In the genomic region with DNA sequence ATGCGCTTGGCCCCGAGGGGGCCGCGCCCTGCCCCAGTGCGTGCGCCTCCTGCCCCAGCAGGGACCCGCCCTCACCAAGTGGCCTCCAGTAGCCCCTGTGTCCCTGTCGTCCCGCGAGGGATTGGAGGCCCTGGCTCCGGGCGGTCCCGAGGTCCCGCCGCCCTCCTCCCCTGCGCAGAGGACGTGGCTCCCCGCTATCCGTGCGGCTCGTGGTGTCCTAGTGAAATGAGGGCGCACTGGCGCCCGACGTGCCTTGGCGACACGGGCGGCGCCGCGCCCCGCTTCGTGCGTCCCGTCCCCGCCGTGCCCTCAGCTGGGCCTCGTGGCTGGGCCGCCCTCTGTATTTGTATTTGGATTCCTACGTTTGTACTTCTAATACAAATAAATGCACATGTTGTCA, we compare ENCODE assay signal across 32 cellular contexts.
"Had no signal": no experiment of that assay in that cellular context is flagged by ENCODE, and none has a peak within 500 bp of the region (broad histone marks: within the 10 kb centered on the region; RNA-seq: fewer than 3 reads in every experiment).

No MANE protein-coding gene starts in this region.

- H3K27me3 Mint-ChIP-seq: activated B cell treated with CpG ODN at 0.5 μM for 24 hours; activated CD4-positive, alpha-beta memory T cell treated with anti-CD3 and anti-CD28 coated beads, Interleukin-2, amount 10 ng/mL, durations not matched to agents 7 days and 5 days; activated naive CD4-positive, alpha-beta T cell treated with anti-CD3 and anti-CD28 coated beads, Interleukin-2, amount 10 ng/mL, durations not matched to agents 7 days and 5 days; activated naive CD8-positive, alpha-beta T cell treated with anti-CD3 and anti-CD28 coated beads, Interleukin-2, amount 10 ng/mL, durations not matched to agents 7 days and 5 days; activated T-cell treated with anti-CD3 and anti-CD28 coated beads, Interleukin-2, amount 50 U/mL, for 24 hours; central memory CD8-positive, alpha-beta T cell; dendritic cell treated with granulocyte-macrophage colony-stimulating factor and Interleukin-4, amounts not matched to agents 40 ng/mL and 50 ng/mL, for 4 days; T-helper 17 cell had no signal

- H3K27me3 ChIP-seq: brain microvascular endothelial cell, dorsolateral prefrontal cortex had no signal

- H3K4me1 Mint-ChIP-seq: activated B cell treated with CpG ODN at 0.5 μM for 24 hours; activated CD4-positive, alpha-beta memory T cell treated with anti-CD3 and anti-CD28 coated beads, Interleukin-2, amount 10 ng/mL, durations not matched to agents 7 days and 5 days; activated naive CD4-positive, alpha-beta T cell treated with anti-CD3 and anti-CD28 coated beads, Interleukin-2, amount 10 ng/mL, durations not matched to agents 7 days and 5 days; activated naive CD8-positive, alpha-beta T cell treated with anti-CD3 and anti-CD28 coated beads, Interleukin-2, amount 10 ng/mL, durations not matched to agents 7 days and 5 days; central memory CD8-positive, alpha-beta T cell; T-helper 17 cell had no signal

- ATAC-seq: activated CD4-positive, CD25-positive, alpha-beta regulatory T cell treated with anti-CD3 and anti-CD28 coated beads, Interleukin-2, amount 50 U/mL, for 24 hours; activated naive CD4-positive, alpha-beta T cell treated with anti-CD3 and anti-CD28 coated beads, Interleukin-2, amount 50 U/mL, for 72 hours; activated T-cell treated with anti-CD3 and anti-CD28 coated beads, Interleukin-2, amount 50 U/mL, for 72 hours; T-helper 17 cell had no signal

- H3K4me3 ChIP-seq: coronary artery, dorsolateral prefrontal cortex had no signal

- FAIRE-seq: astrocyte, bronchial epithelial cell, endometrium, endothelial cell of umbilical vein, frontal cortex had no signal

- H3K27ac ChIP-seq: brain microvascular endothelial cell, coronary artery, dorsolateral prefrontal cortex, epithelial cell of prostate, WERI-Rb-1 had no signal

- H3K27ac Mint-ChIP-seq: activated B cell treated with CpG ODN at 0.5 μM for 24 hours; activated CD4-positive, alpha-beta memory T cell treated with anti-CD3 and anti-CD28 coated beads, Interleukin-2, amount 10 ng/mL, durations not matched to agents 7 days and 5 days; activated naive CD4-positive, alpha-beta T cell treated with anti-CD3 and anti-CD28 coated beads, Interleukin-2, amount 10 ng/mL, durations not matched to agents 7 days and 5 days; activated naive CD4-positive, alpha-beta T cell treated with anti-CD3 and anti-CD28 coated beads, Interleukin-2, amount 50 U/mL, for 72 hours; activated naive CD8-positive, alpha-beta T cell treated with anti-CD3 and anti-CD28 coated beads, Interleukin-2, amount 10 ng/mL, durations not matched to agents 7 days and 5 days; activated T-cell treated with anti-CD3 and anti-CD28 coated beads, Interleukin-2, amount 50 U/mL, for 24 hours; activated T-cell treated with anti-CD3 and anti-CD28 coated beads, Interleukin-2, amount 50 U/mL, for 72 hours; dendritic cell treated with granulocyte-macrophage colony-stimulating factor and Interleukin-4, amounts not matched to agents 40 ng/mL and 50 ng/mL, for 4 days; T-helper 17 cell; T-helper 2 cell treated with Interferon-gamma antibody and Interleukin-4, amounts not matched to agents 5 μg/mL and 100 μg/mL, for 36 hours had no signal

- H3K4me3 Mint-ChIP-seq: activated B cell treated with CpG ODN at 0.5 μM for 24 hours; activated CD4-positive, alpha-beta memory T cell treated with anti-CD3 and anti-CD28 coated beads, Interleukin-2, amount 10 ng/mL, durations not matched to agents 7 days and 5 days; activated naive CD4-positive, alpha-beta T cell treated with anti-CD3 and anti-CD28 coated beads, Interleukin-2, amount 10 ng/mL, durations not matched to agents 7 days and 5 days; activated naive CD8-positive, alpha-beta T cell treated with anti-CD3 and anti-CD28 coated beads, Interleukin-2, amount 10 ng/mL, durations not matched to agents 7 days and 5 days; activated T-cell treated with anti-CD3 and anti-CD28 coated beads, Interleukin-2, amount 50 U/mL, for 24 hours; activated T-cell treated with anti-CD3 and anti-CD28 coated beads, Interleukin-2, amount 50 U/mL, for 72 hours; central memory CD8-positive, alpha-beta T cell; dendritic cell treated with granulocyte-macrophage colony-stimulating factor and Interleukin-4, amounts not matched to agents 40 ng/mL and 50 ng/mL, for 4 days; T-helper 17 cell; T-helper 2 cell treated with Interferon-gamma antibody and Interleukin-4, amounts not matched to agents 5 μg/mL and 100 μg/mL, for 36 hours had no signal

- DNase-seq: activated B cell treated with CpG ODN at 0.5 μM for 24 hours; activated CD4-positive, alpha-beta memory T cell treated with anti-CD3 and anti-CD28 coated beads, Interleukin-2, amount 10 ng/mL, durations not matched to agents 7 days and 5 days; activated CD4-positive, alpha-beta T cell treated with anti-CD3 and anti-CD28 coated beads for 48 hours; activated CD4-positive, alpha-beta T cell treated with anti-CD3 and anti-CD28 coated beads, Interleukin-2, amount 50 U/mL, for 4 hours; activated CD8-positive, alpha-beta memory T cell treated with anti-CD3 and anti-CD28 coated beads, Interleukin-2, amount 50 U/mL, for 48 hours; activated gamma-delta T cell; activated naive CD4-positive, alpha-beta T cell; activated naive CD4-positive, alpha-beta T cell treated with anti-CD3 and anti-CD28 coated beads, Interleukin-2, amount 10 ng/mL, durations not matched to agents 7 days and 5 days; activated naive CD8-positive, alpha-beta T cell treated with anti-CD3 and anti-CD28 coated beads, Interleukin-2, amount 10 ng/mL, durations not matched to agents 7 days and 5 days; activated T-cell treated with anti-CD3 and anti-CD28 coated beads for 4 hours; activated T-cell treated with anti-CD3 and anti-CD28 coated beads, Interleukin-2, amount 50 U/mL, for 24 hours; activated T-cell treated with anti-CD3 and anti-CD28 coated beads, Interleukin-2, amount 50 U/mL, for 72 hours; brain microvascular endothelial cell; dorsolateral prefrontal cortex; effector CD4-positive, alpha-beta T cell; foreskin fibroblast; T-helper 1 cell; T-helper 17 cell; T1000; WERI-Rb-1 had no signal

- H3K36me3 ChIP-seq: brain microvascular endothelial cell, WERI-Rb-1 had no signal
